In genomic region chr2:148071351-148071750, GRCh38 we compare ENCODE assay signal across 35 cellular contexts.
"Had no signal": no experiment of that assay in that cellular context is flagged by ENCODE, and none has a peak within 500 bp of the region (broad histone marks: within the 10 kb centered on the region; RNA-seq: fewer than 3 reads in every experiment).

No MANE protein-coding gene starts in this region.

- H3K9me3 ChIP-seq: MG63 had no signal

- H3K4me3 ChIP-seq: MG63 had no signal

- H3K36me3 ChIP-seq: MG63 had no signal

- H3K27me3 ChIP-seq: MG63 had no signal

- DNase-seq: Karpas-422, Kasumi-1, KBM-7, KG1, MG63, MM.1S, MV-4-11, NCI-H1048, NCI-H1092, NCI-H1092 treated with DMSO at 0.1 percent for 48 hours, NCI-H1105, NCI-H1105 treated with DMSO at 0.1 percent for 48 hours, NCI-H1417, NCI-H1417 treated with DMSO at 0.1 percent for 48 hours, NCI-H1436, NCI-H1436 treated with DMSO at 0.1 percent for 48 hours, NCI-H146, NCI-H1694, NCI-H1694 treated with DMSO at 0.1 percent for 48 hours, NCI-H187, NCI-H187 treated with DMSO at 0.1 percent for 48 hours, NCI-H1930, NCI-H2029, NCI-H2029 treated with DMSO at 0.1 percent for 48 hours, NCI-H2081, NCI-H2081 treated with DMSO at 0.1 percent for 48 hours, NCI-H2107, NCI-H2171, NCI-H2171 treated with DMSO at 0.1 percent for 48 hours, NCI-H2227 treated with DMSO at 0.1 percent for 48 hours, NCI-H226, NCI-H345, NCI-H446, NCI-H446 treated with DMSO at 0.1 percent for 48 hours had no signal

- H3K27ac ChIP-seq: KMS-11 had no signal
